ENCODE assay signal across 28 cellular contexts in genomic region chr11:76759517-76759916, GRCh38. TPM values are rescaled to one million over a fixed set of nuclear protein-coding genes. Genes with fewer than 3 reads are reported as not detected.
"Had no signal": no experiment of that assay in that cellular context is flagged by ENCODE, and none has a peak within 500 bp of the region (broad histone marks: within the 10 kb centered on the region; RNA-seq: fewer than 3 reads in every experiment).

No MANE protein-coding gene starts in this region.

- H3K79me2 ChIP-seq: hepatocyte, parathyroid adenoma had no signal

- H3K4me1 ChIP-seq: parathyroid adenoma had no signal

- H3K27ac Mint-ChIP-seq: mesothelial cell of epicardium; progenitor cell of endocrine pancreas; stimulated activated naive B cell treated with anti-CD40 and anti-IgM and Interleukin-4, amounts not matched to agents 10 μg/mL and 1 μg/mL and 100 μg/mL, for 72 hours had no signal

- ATAC-seq: stimulated activated naive B cell treated with anti-CD40 and anti-IgM and Interleukin-4, amounts not matched to agents 10 μg/mL and 1 μg/mL and 100 μg/mL, for 72 hours; stimulated activated naive CD8-positive, alpha-beta T cell treated with anti-CD3 and anti-CD28 coated beads, Interleukin-15, Interleukin-2, amounts not matched to agents 100 U/mL and 50 U/mL, for 24 hours had no signal

- H2AFZ ChIP-seq: hepatocyte, parathyroid adenoma had no signal

- DNase-seq: islet precursor cell; left ventricle myocardium inferior; naive B cell; occipital lobe; right lobe of liver; stimulated activated CD4-positive, alpha-beta T cell treated with anti-CD3 and anti-CD28 coated beads, Interleukin-12 subunit alpha, Interleukin-12 subunit beta, amount 100 ng/mL, for 4 hours; stimulated activated CD4-positive, alpha-beta T cell treated with anti-CD3 and anti-CD28 coated beads, Interleukin-15, amount 100 ng/mL, for 24 hours; stimulated activated CD4-positive, alpha-beta T cell treated with anti-CD3 and anti-CD28 coated beads, Interleukin-2, amount 100 ng/mL, for 24 hours; stimulated activated CD4-positive, alpha-beta T cell treated with anti-CD3 and anti-CD28 coated beads, Interleukin-4, amount 100 ng/mL, for 1 hour; stimulated activated naive B cell treated with anti-CD40 and anti-IgM and Interleukin-4, amounts not matched to agents 10 μg/mL and 1 μg/mL and 100 μg/mL, for 72 hours; stimulated activated naive CD8-positive, alpha-beta T cell treated with anti-CD3 and anti-CD28 coated beads, Interleukin-15, Interleukin-2, amounts not matched to agents 100 U/mL and 50 U/mL, for 24 hours; stomach; testis; thyroid gland; transverse colon; upper lobe of left lung had no signal

- H3K27me3 ChIP-seq: hepatocyte, right atrium auricular region, right lobe of liver, stomach, testis, thyroid gland, transverse colon, upper lobe of left lung, vagina had no signal

- H3K36me3 Mint-ChIP-seq: mesothelial cell of epicardium; naive B cell; stimulated activated naive B cell treated with anti-CD40 and anti-IgM and Interleukin-4, amounts not matched to agents 10 μg/mL and 1 μg/mL and 100 μg/mL, for 72 hours had no signal

- H3K4me2 ChIP-seq: hepatocyte had no signal

- H3K9me3 Mint-ChIP-seq: mesothelial cell of epicardium; naive B cell; nephron; neural crest cell; stimulated activated naive B cell treated with anti-CD40 and anti-IgM and Interleukin-4, amounts not matched to agents 10 μg/mL and 1 μg/mL and 100 μg/mL, for 72 hours had no signal

- H3K4me3 Mint-ChIP-seq: mesothelial cell of epicardium; naive B cell; nephron; neural crest cell; stimulated activated naive B cell treated with anti-CD40 and anti-IgM and Interleukin-4, amounts not matched to agents 10 μg/mL and 1 μg/mL and 100 μg/mL, for 72 hours had no signal

- H3K9ac ChIP-seq: parathyroid adenoma had no signal

- H3K36me3 ChIP-seq: left ventricle myocardium inferior, right atrium auricular region, stomach, thyroid gland, transverse colon, upper lobe of left lung, vagina had no signal

- H3K4me3 ChIP-seq: hepatocyte, left ventricle myocardium inferior, lung, right atrium auricular region, right lobe of liver, skin epidermis, stomach, testis, thyroid gland, transverse colon, upper lobe of left lung, vagina had no signal

- H3K27ac ChIP-seq: hepatocyte, left ventricle myocardium inferior, neutrophil, parathyroid adenoma, right atrium auricular region, right lobe of liver, skin epidermis, stomach, testis, thyroid gland, transverse colon, upper lobe of left lung, vagina had no signal

- H3K9me3 ChIP-seq: left ventricle myocardium inferior, neutrophil, right atrium auricular region, right lobe of liver, stomach, testis, thyroid gland, transverse colon, upper lobe of left lung, vagina had no signal

- H3K4me1 Mint-ChIP-seq: naive B cell; neural crest cell; stimulated activated naive B cell treated with anti-CD40 and anti-IgM and Interleukin-4, amounts not matched to agents 10 μg/mL and 1 μg/mL and 100 μg/mL, for 72 hours had no signal

RNA-seq across cellular contexts. Expression of gene TSKU, which starts 23.6 kb away (rescaled TPM):
- total RNA-seq: mononuclear cell had no signal
